In genomic region chr22:23787600-23787896, GRCh38 we compare ENCODE assay signal across 8 cellular contexts. TPM values are rescaled to one million over a fixed set of nuclear protein-coding genes. Genes with fewer than 3 reads are reported as not detected.
DNase-seq lines count a peak whose midpoint lies in the region; ATAC-seq and TF ChIP-seq lines count a peak whose summit lies in the region.

No MANE protein-coding gene starts in this region.

- CTCF ChIA-PET in CD8-positive, alpha-beta T cell (lab: Charles Lee): interaction anchor here (1.0 kb wide), 1 partner anchor 93 kb away, joined by 3 read pairs; no protein-coding TSS in a partner anchor
- CTCF ChIA-PET in MCF 10A (lab: Yijun Ruan, JAX): interaction anchor here (0.6 kb wide), 1 partner anchor 101 kb away, joined by 4 read pairs; no protein-coding TSS in a partner anchor

- H3K27me3 Mint-ChIP-seq in CD8-positive, alpha-beta T cell (ENCODE audit: low read depth): no peaks in the 10 kb centered on the region
- H3K27me3 Mint-ChIP-seq in MCF 10A (ENCODE audit: insufficient read depth, unreplicated experiment): no peaks in the 10 kb centered on the region

- peaks cover 43% of the 10 kb centered on the region for H3K4me1 ChIP-seq in CD8-positive, alpha-beta T cell (ENCODE audit: insufficient read depth, low read length)
- H3K4me1 ChIP-seq in muscle layer of duodenum (ENCODE audit: control insufficient read depth in 1 of 2, insufficient read depth in 2 of 2, low read length in 2 of 2): peaks cover 9 to 39% of the 10 kb centered on the region in 2 donors

- H3K36me3 Mint-ChIP-seq in CD8-positive, alpha-beta T cell: peaks cover 15% of the 10 kb centered on the region
- peaks cover 16% of the 10 kb centered on the region for H3K36me3 Mint-ChIP-seq in MCF 10A (ENCODE audit: insufficient read depth, unreplicated experiment)

- H3K9me3 ChIP-seq in CD8-positive, alpha-beta T cell (ENCODE audit: low read length): no peaks in the 10 kb centered on the region
- no peaks in the 10 kb centered on the region for H3K9me3 ChIP-seq in muscle layer of duodenum (ENCODE audit: control insufficient read depth in 1 of 2, low read length in 2 of 2)

- H3K36me3 ChIP-seq in CD8-positive, alpha-beta T cell (ENCODE audit: insufficient read depth, low read length): peaks cover 5% of the 10 kb centered on the region
- H3K36me3 ChIP-seq in muscle layer of duodenum (ENCODE audit: control insufficient read depth in 1 of 2, insufficient read depth in 2 of 2, low read length in 2 of 2): peaks cover 4 to 16% of the 10 kb centered on the region in 2 donors

- POLR2A ChIA-PET in CD8-positive, alpha-beta T cell (lab: Charles Lee): interaction anchor here (1.2 to 1.7 kb wide), 3 partner anchors 15 to 37 kb away, joined by 4 to 5 read pairs (median 4); partner anchors contain the start of genes MMP11 and ZNF70
- POLR2A ChIA-PET in MCF 10A (lab: Yijun Ruan, JAX): interaction anchor here (0.7 to 1.4 kb wide), 5 partner anchors 13 to 106 kb away, joined by 3 to 6 read pairs (median 4); partner anchors contain the start of genes MIF and MMP11

- BruUV-seq in MCF 10A (replicated peaks; lab: Mats Ljungman, UMichigan): no TSS peak

- H3K27ac ChIP-seq in CD8-positive, alpha-beta T cell (ENCODE audit: low read depth, low read length): peak overlapping the region; percentile 87
- H3K27ac ChIP-seq in muscle layer of duodenum (ENCODE audit: low read length): peak overlapping the region; percentile 58

- TF ChIP-seq CTCF in CD8-positive, alpha-beta T cell (IDR thresholded peaks at IDR 0.05): no peak
- no peak for TF ChIP-seq CTCF in MCF 10A (IDR thresholded peaks at IDR 0.05; ENCODE audit: unreplicated experiment)

- DNase-seq in CD8-positive, alpha-beta T cell: no peak
- no peak for DNase-seq in MCF 10A (ENCODE audit: unreplicated experiment)
- no peak for DNase-seq in central memory CD4-positive, alpha-beta T cell

- peak overlapping the region; percentile 93 for H3K27ac Mint-ChIP-seq in CD8-positive, alpha-beta T cell
- H3K27ac Mint-ChIP-seq in MCF 10A (ENCODE audit: low read depth, unreplicated experiment): peak overlapping the region; percentile 42

- peak overlapping the region; percentile 89 for H3K4me3 Mint-ChIP-seq in CD8-positive, alpha-beta T cell
- H3K4me3 Mint-ChIP-seq in MCF 10A (ENCODE audit: unreplicated experiment): peak overlapping the region; percentile 80

- H3K27me3 ChIP-seq in CD8-positive, alpha-beta T cell (ENCODE audit: insufficient read depth, low read length): no peaks in the 10 kb centered on the region
- H3K27me3 ChIP-seq in muscle layer of duodenum (ENCODE audit: low read depth, low read length): no peaks in the 10 kb centered on the region

- ATAC-seq in CD8-positive, alpha-beta T cell: no peak
- ATAC-seq in HG03135 (IDR thresholded peaks at IDR 0.05; ENCODE audit: unreplicated experiment): peak; percentile 25
- no peak for ATAC-seq in GM19467 (IDR thresholded peaks at IDR 0.05; ENCODE audit: unreplicated experiment)
- no peak for ATAC-seq in GM21381 (IDR thresholded peaks at IDR 0.05; ENCODE audit: unreplicated experiment)
- ATAC-seq in HG02973 (IDR thresholded peaks at IDR 0.05; ENCODE audit: unreplicated experiment): no peak

- peaks cover 52% of the 10 kb centered on the region for H3K4me1 Mint-ChIP-seq in CD8-positive, alpha-beta T cell (ENCODE audit: low read depth)
- H3K4me1 Mint-ChIP-seq in MCF 10A (ENCODE audit: insufficient read depth, unreplicated experiment): peaks cover 9% of the 10 kb centered on the region

- H3K9me3 Mint-ChIP-seq in CD8-positive, alpha-beta T cell: no peaks in the 10 kb centered on the region
- H3K9me3 Mint-ChIP-seq in MCF 10A (ENCODE audit: unreplicated experiment): no peaks in the 10 kb centered on the region

- H3K4me3 ChIP-seq in CD8-positive, alpha-beta T cell (ENCODE audit: low read depth, low read length): peak overlapping the region; percentile 74
- peak overlapping the region; percentile 87 for H3K4me3 ChIP-seq in muscle layer of duodenum (ENCODE audit: low read depth in 1 of 2, low read length in 2 of 2)

- intact Hi-C loops in CD8-positive, alpha-beta T cell (cut with DNase I, micrococcal nuclease): loop anchor here (1.0 to 10.0 kb wide), 16 partner anchors 15 to 767 kb away; partner anchors contain the start of genes MIF (in 2 of the 2), MMP11 (in 2 of the 2), CABIN1 (in 1 of the 2) and CHCHD10 (in 1 of the 2)
- intact Hi-C loops in MCF 10A (cut with micrococcal nuclease): no loop called here

RNA-seq across cellular contexts. Expression of gene SMARCB1, which starts 0.8 kb away (rescaled TPM):
- 10 to 100 TPM; 47.1 to 51.7 TPM for total RNA-seq in CD8-positive, alpha-beta T cell
- 83.7 and 115 TPM in 2 replicates for total RNA-seq in MCF 10A (2022)

RNA-seq across cellular contexts. Expression of gene MMP11, which starts 14.9 kb away (rescaled TPM):
- total RNA-seq in CD8-positive, alpha-beta T cell: 1 to 10 TPM; 1.3 to 1.9 TPM
- 0.44 TPM in 1 of 2 replicates, not detected in the other for total RNA-seq in MCF 10A (2022)

RNA-seq across cellular contexts. Expression of gene CHCHD10, which starts 19.8 kb away (rescaled TPM):
- 10 to 100 TPM; 40.7 to 52.4 TPM for total RNA-seq in CD8-positive, alpha-beta T cell
- 86.0 and 90.1 TPM in 2 replicates for total RNA-seq in MCF 10A (2022)

RNA-seq across cellular contexts. Expression of gene C22orf15, which starts 24.8 kb away (rescaled TPM):
- under 1 TPM; 0.50 to 0.62 TPM for total RNA-seq in CD8-positive, alpha-beta T cell
- total RNA-seq in MCF 10A (2022): not detected in 2 replicates

RNA-seq across cellular contexts. Expression of gene VPREB3, which starts 33.3 kb away (rescaled TPM):
- 1 to 10 TPM in 1 of 2 experiments, not detected in 1; 1.0 TPM for total RNA-seq in CD8-positive, alpha-beta T cell
- not detected in 2 replicates for total RNA-seq in MCF 10A (2022)
